21 cellular contexts compared by ENCODE assay signal in the genomic region with DNA sequence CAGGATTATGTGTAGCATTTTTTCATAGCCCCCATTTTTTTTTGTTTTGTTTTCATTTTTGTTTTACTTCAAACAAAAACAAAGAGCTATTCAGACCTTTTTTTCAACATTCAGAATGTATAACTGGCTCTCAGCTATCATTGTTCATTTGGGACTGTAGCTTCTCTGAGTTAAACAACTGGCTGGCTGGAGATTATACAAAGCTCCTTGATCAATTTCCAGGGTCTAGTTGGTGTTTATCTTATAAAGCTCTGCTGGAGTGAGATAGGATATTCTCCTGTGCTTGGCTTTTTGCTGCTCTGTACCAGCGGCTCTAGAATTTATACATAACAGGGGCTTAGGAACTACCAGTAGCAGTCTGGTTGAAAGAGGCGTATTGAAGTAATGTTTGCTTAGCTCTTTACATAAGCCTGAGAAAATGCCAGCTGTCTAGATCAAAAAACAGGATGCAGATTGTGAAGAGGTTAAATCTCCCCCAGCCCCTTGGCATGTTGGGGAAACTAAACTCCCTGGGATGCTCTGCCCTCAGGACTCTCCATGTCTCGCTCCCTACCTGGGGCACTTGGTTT.
DNase-seq lines count a peak whose midpoint lies in the region; ATAC-seq, FAIRE-seq and TF ChIP-seq lines count a peak whose summit lies in the region.
"Had no signal": no experiment of that assay in that cellular context is flagged by ENCODE, and none has a peak within 500 bp of the region (broad histone marks: within the 10 kb centered on the region; RNA-seq: fewer than 3 reads in every experiment).

No MANE protein-coding gene starts in this region.

- no peaks in the 10 kb centered on the region for H4K20me1 ChIP-seq in DOHH2 (ENCODE audit: control insufficient read depth, insufficient read depth, low read depth, low read length)

- FAIRE-seq in H54 (lab: Jason Lieb, UNC): no peak

- H3K27ac ChIP-seq in DOHH2 (ENCODE audit: low read depth, low read length): no peak overlapping the region
- H3K27ac ChIP-seq: esophagus squamous epithelium, parathyroid adenoma, VCaP had no signal

- no peaks in the 10 kb centered on the region for H3K27me3 ChIP-seq in DOHH2 (ENCODE audit: control insufficient read depth, low read length)
- H3K27me3 ChIP-seq: esophagus squamous epithelium had no signal

- TF ChIP-seq CTCF in DOHH2 (IDR thresholded peaks at IDR 0.05; ENCODE audit: low read depth, low read length, poor library complexity, severe bottlenecking): no peak

- H3K36me3 ChIP-seq in DOHH2 (ENCODE audit: control insufficient read depth, low read length): no peaks in the 10 kb centered on the region
- H3K36me3 ChIP-seq: esophagus squamous epithelium had no signal

- H3K9me2 ChIP-seq in DOHH2 (replicated peaks; ENCODE audit: control insufficient read depth, low read length): no peaks in the 10 kb centered on the region

- H3K4me1 ChIP-seq in DOHH2 (ENCODE audit: control insufficient read depth, low read length): peaks cover 36% of the 10 kb centered on the region
- H3K4me1 ChIP-seq: parathyroid adenoma had no signal

- H3F3A ChIP-seq in DOHH2 (ENCODE audit: control insufficient read depth, insufficient read depth): no peaks in the 10 kb centered on the region

- no peak for ATAC-seq in HG03439 (IDR thresholded peaks at IDR 0.05; ENCODE audit: unreplicated experiment)

- no peak for TF ChIP-seq POLR2A in H54 (IDR thresholded peaks at IDR 0.05; ENCODE audit: low read depth, low read length)

- DNase-seq in NCI-H146 (lab: John Stamatoyannopoulos, UW) (peak; percentile 7), NCI-H82 treated with DMSO at 0.1 percent for 48 hours (lab: John Stamatoyannopoulos, UW; ENCODE audit: unreplicated experiment) (peak; percentile 91), midbrain (lab: John Stamatoyannopoulos, UW) (peak; percentile 43), AML-193 (lab: John Stamatoyannopoulos, UW) (no peak), H54 (ENCODE audit: insufficient read length, low spot score) (no peak)
- DNase-seq: activated CD4-positive, alpha-beta memory T cell treated with anti-CD3 and anti-CD28 coated beads, Interleukin-2, amount 10 ng/mL, durations not matched to agents 7 days and 5 days; activated T-cell treated with anti-CD3 and anti-CD28 coated beads, Interleukin-2, amount 50 U/mL, for 24 hours; central memory CD4-positive, alpha-beta T cell; DMS79; effector CD8-positive, alpha-beta T cell; esophagus squamous epithelium; immature natural killer cell; Karpas-422; mammary epithelial cell; naive B cell; NCI-H187 treated with DMSO at 0.1 percent for 48 hours; T-helper 1 cell had no signal

- peak overlapping the region; percentile 45 for H3K4me2 ChIP-seq in DOHH2 (ENCODE audit: low read length)

- H3K9me3 ChIP-seq in DOHH2 (ENCODE audit: control insufficient read depth, insufficient read depth, low read length): peaks cover 3% of the 10 kb centered on the region; the same call in 1 of the 2 replicates
- H3K9me3 ChIP-seq: esophagus squamous epithelium had no signal

- no peaks in the 10 kb centered on the region for H3K79me2 ChIP-seq in DOHH2 (ENCODE audit: control insufficient read depth, low read length)

- peak overlapping the region; percentile 12 for H3K4me3 ChIP-seq in DOHH2 (ENCODE audit: low read length)
- H3K4me3 ChIP-seq: esophagus squamous epithelium had no signal

Comparison
In these comparisons a context has a peak if more than half of its experiments do, and no peak if none do; other contexts are left out.
1. DNase-seq: peak in NCI-H146 (single experiment), NCI-H82 treated with DMSO at 0.1 percent for 48 hours (single experiment) and midbrain (single experiment); none in AML-193 (0 of 2) and H54 (single experiment).